8 cellular contexts compared by ENCODE assay signal in the genomic region with DNA sequence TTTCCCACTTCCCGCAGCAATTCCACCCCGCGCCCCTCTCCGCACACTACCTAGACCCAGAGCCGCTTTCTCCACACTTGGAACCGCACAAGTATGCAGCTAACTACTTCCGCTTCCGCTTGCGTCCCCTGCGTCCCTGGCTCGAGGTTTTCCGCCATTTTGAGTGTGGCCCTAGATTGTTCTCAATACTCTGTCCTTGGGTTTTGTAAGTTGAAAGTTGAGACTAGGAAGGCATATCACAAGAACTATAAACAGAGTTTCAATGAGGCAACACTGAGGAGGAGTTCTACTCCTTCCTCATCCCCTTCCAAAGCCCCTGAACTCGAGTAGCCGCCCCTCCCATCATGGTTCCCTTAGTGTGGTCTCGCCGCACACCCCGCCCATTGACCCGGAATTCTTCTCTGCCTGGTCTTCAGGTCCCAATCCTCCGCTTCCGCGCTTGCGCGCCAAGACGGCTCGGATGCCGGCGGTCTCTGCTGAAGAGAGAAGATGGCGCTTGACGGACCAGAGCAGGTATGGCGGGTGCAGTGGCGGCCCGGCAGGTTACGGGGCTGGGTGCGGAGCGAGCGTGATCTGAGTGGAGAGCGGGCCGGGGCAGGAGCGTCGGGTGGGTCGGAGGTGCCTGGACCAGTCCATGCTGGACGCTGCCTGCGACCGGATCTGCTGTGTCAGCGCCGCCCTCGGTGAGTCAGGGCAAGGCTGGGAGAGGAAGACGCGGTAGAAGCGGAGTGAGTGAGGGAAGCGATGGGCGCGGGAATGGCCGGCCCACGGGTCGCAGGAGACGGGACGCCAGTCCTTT.
DNase-seq lines count a peak whose midpoint lies in the region; ATAC-seq lines count a peak whose summit lies in the region.

A gene with protein sequence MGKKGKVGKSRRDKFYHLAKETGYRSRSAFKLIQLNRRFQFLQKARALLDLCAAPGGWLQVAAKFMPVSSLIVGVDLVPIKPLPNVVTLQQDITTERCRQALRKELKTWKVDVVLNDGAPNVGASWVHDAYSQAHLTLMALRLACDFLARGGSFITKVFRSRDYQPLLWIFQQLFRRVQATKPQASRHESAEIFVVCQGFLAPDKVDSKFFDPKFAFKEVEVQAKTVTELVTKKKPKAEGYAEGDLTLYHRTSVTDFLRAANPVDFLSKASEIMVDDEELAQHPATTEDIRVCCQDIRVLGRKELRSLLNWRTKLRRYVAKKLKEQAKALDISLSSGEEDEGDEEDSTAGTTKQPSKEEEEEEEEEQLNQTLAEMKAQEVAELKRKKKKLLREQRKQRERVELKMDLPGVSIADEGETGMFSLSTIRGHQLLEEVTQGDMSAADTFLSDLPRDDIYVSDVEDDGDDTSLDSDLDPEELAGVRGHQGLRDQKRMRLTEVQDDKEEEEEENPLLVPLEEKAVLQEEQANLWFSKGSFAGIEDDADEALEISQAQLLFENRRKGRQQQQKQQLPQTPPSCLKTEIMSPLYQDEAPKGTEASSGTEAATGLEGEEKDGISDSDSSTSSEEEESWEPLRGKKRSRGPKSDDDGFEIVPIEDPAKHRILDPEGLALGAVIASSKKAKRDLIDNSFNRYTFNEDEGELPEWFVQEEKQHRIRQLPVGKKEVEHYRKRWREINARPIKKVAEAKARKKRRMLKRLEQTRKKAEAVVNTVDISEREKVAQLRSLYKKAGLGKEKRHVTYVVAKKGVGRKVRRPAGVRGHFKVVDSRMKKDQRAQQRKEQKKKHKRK (minus strand): TSS at position 662 of the 799 bp plus-strand sequence. CDS start 761 bp downstream, outside the sequence.
A gene (plus strand): TSS at position 430 of the 799 bp plus-strand sequence. CDS start 60 bp downstream, at position 490.

- H3K9me3 Mint-ChIP-seq in central memory CD8-positive, alpha-beta T cell, result no peaks in the 10 kb centered on the region

- H3K27ac Mint-ChIP-seq in central memory CD8-positive, alpha-beta T cell (ENCODE audit: low read depth), result peak within 1 kb of the TSS; percentile 98

- DNase-seq in AG20443 (ENCODE audit: low spot score), result peak; percentile 96
- peak; percentile 89 for DNase-seq in NCI-H345 treated with DMSO at 0.1 percent for 48 hours (lab: John Stamatoyannopoulos, UW; ENCODE audit: unreplicated experiment)
- peak; percentile 94 for DNase-seq in activated CD4-positive, CD25-positive, alpha-beta regulatory T cell treated with anti-CD3 and anti-CD28 coated beads, Interleukin-2, amount 50 U/mL, for 16 hours (ENCODE audit: low read depth, low spot score)
- DNase-seq in central memory CD8-positive, alpha-beta T cell (ENCODE audit: low spot score in 2 of 2), result peak; percentile 86 to 89
- peak; percentile 99 for DNase-seq in islet precursor cell
- DNase-seq in stimulated activated CD4-positive, alpha-beta T cell treated with anti-CD3 and anti-CD28 coated beads, Interleukin-12 subunit alpha, Interleukin-12 subunit beta, amount 100 ng/mL, for 48 hours (ENCODE audit: low read depth in 2 of 3, low spot score in 1 of 3), result peak; percentile 88 to 94 (median 92)

- peaks cover 53% of the 10 kb centered on the region for H3K36me3 Mint-ChIP-seq in central memory CD8-positive, alpha-beta T cell (ENCODE audit: insufficient read depth)

- H3K4me3 Mint-ChIP-seq in central memory CD8-positive, alpha-beta T cell, result peak within 1 kb of the TSS; percentile 95

- ATAC-seq in GM19025 (IDR thresholded peaks at IDR 0.05; ENCODE audit: low read depth, unreplicated experiment), result peak; percentile 89
- ATAC-seq in HG03342 (IDR thresholded peaks at IDR 0.05; ENCODE audit: unreplicated experiment), result peak; percentile 89
- ATAC-seq in central memory CD8-positive, alpha-beta T cell (replicated peaks; ENCODE audit: extremely low read depth, poor library complexity, severe bottlenecking), result peak; percentile 94

- H3K27me3 Mint-ChIP-seq in central memory CD8-positive, alpha-beta T cell, result no peaks in the 10 kb centered on the region

- peaks cover 77% of the 10 kb centered on the region for H3K4me1 Mint-ChIP-seq in central memory CD8-positive, alpha-beta T cell

Comparison
In these comparisons a context has a peak if more than half of its experiments do, and no peak if none do; other contexts are left out.
1. Peak in every context shown above with its lines: DNase-seq and ATAC-seq.